Comparison of ENCODE assay signal across 8 cellular contexts in genomic region chr2:215435809-215436704, GRCh38. TPM values are rescaled to one million over a fixed set of nuclear protein-coding genes. Genes with fewer than 3 reads are reported as not detected.
DNase-seq lines count a peak whose midpoint lies in the region; ATAC-seq and TF ChIP-seq lines count a peak whose summit lies in the region.

Gene FN1, minus strand, starts transcription at chr2:215436068. Its CDS starts 266 bp downstream, at chr2:215435802.

- H2AFZ ChIP-seq in neuron (ENCODE audit: low read depth, low read length), result peak within 1 kb of the TSS; percentile 92

- TF ChIP-seq POLR2A in gastroesophageal sphincter (IDR thresholded peaks at IDR 0.05), result peak; percentile 87 to 94

- H3K4me3 ChIP-seq in gastroesophageal sphincter (peak within 1 kb of the TSS; percentile 80 to 85), neuron (ENCODE audit: low read length) (peak within 1 kb of the TSS; percentile 94), subcutaneous abdominal adipose tissue (ENCODE audit: low read depth in 1 of 5, low read length in 5 of 5) (peak within 1 kb of the TSS; percentile 71 to 77 (median 75))

- no peak for TF ChIP-seq EP300 in gastroesophageal sphincter (IDR thresholded peaks at IDR 0.05)

- ATAC-seq in GM19043 (IDR thresholded peaks at IDR 0.05; ENCODE audit: low read depth, unreplicated experiment) (peak; percentile 72), HG03432 (IDR thresholded peaks at IDR 0.05; ENCODE audit: unreplicated experiment) (peak; percentile 87), gastroesophageal sphincter (peak; percentile 91)

- 0% methylated on average over 5 to 11 of the region's 59 CpGs for WGBS in gastroesophageal sphincter (ENCODE audit: low coverage in 1 of 2), 2 donors

- TF ChIP-seq CTCF in AG09319 (IDR thresholded peaks at IDR 0.05; ENCODE audit: low read depth, low read length) (no peak), gastroesophageal sphincter (IDR thresholded peaks at IDR 0.05) (no peak)

- H3K27me3 ChIP-seq in gastroesophageal sphincter (no peaks in the 10 kb centered on the region), neuron (ENCODE audit: insufficient read depth, low read length) (no peaks in the 10 kb centered on the region), subcutaneous abdominal adipose tissue (ENCODE audit: control insufficient read depth in 5 of 5, insufficient read depth in 4 of 5, low read length in 5 of 5) (peaks cover 7 to 28% (median 23%) of the 10 kb centered on the region in 5 donors)

- H3K9ac ChIP-seq in subcutaneous abdominal adipose tissue (ENCODE audit: low read length in 5 of 5), result peak within 1 kb of the TSS in 3 of 5 donors; percentile 26 to 68 (median 46)

- H3K36me3 ChIP-seq in gastroesophageal sphincter (peaks cover 0 to 14% of the 10 kb centered on the region in 2 donors), neuron (ENCODE audit: insufficient read depth, low read length) (peaks cover 4% of the 10 kb centered on the region), subcutaneous abdominal adipose tissue (ENCODE audit: control insufficient read depth in 5 of 5, insufficient read depth in 5 of 5, low read length in 5 of 5) (peaks cover 0 to 4% (median 0%) of the 10 kb centered on the region in 5 donors)

- H3K9me3 ChIP-seq in gastroesophageal sphincter, result no peaks in the 10 kb centered on the region
- no peaks in the 10 kb centered on the region for H3K9me3 ChIP-seq in neuron (ENCODE audit: low read length)
- no peaks in the 10 kb centered on the region for H3K9me3 ChIP-seq in subcutaneous abdominal adipose tissue (ENCODE audit: control insufficient read depth in 5 of 5, low read length in 5 of 5)

- H3K27ac ChIP-seq in gastroesophageal sphincter, result peak within 1 kb of the TSS; percentile 94 to 95 (median 94)
- H3K27ac ChIP-seq in subcutaneous abdominal adipose tissue (ENCODE audit: low read depth, low read length), result peak within 1 kb of the TSS; percentile 67

- H3K4me1 ChIP-seq in gastroesophageal sphincter (peaks cover 3 to 42% (median 7%) of the 10 kb centered on the region in 3 donors), neuron (ENCODE audit: insufficient read depth, low read length) (peaks cover 19% of the 10 kb centered on the region), subcutaneous abdominal adipose tissue (ENCODE audit: control insufficient read depth in 5 of 5, insufficient read depth in 5 of 5, low read length in 5 of 5) (peaks cover 0 to 21% (median 21%) of the 10 kb centered on the region in 5 donors)

- DNase-seq in AG09319 (ENCODE audit: extremely low read depth, low read depth), result peak; percentile 97
- peak; percentile 99 for DNase-seq in RPMI7951 (ENCODE audit: low read depth)
- DNase-seq in activated naive CD4-positive, alpha-beta T cell treated with anti-CD3 and anti-CD28 coated beads, Interleukin-2, amount 50 U/mL, for 16 hours, result peak; percentile 62

RNA-seq across cellular contexts. Expression of gene FN1, which starts in this region (rescaled TPM):
- total RNA-seq in RPMI7951 (2014; rRNA removed; shearing (Covaris generic)), result 3,411 and 3,699 TPM in 2 replicates
- total RNA-seq in gastroesophageal sphincter, result 1,000 to 10,000 TPM; 1,699 to 4,986 (median 1,920) TPM

Comparison
In these comparisons a context has a peak if more than half of its experiments do, and no peak if none do; other contexts are left out.
1. Peak in every context shown above with its lines: DNase-seq, ATAC-seq, H3K4me3 ChIP-seq and H3K27ac ChIP-seq.